ENCODE assay signal across 1 cellular context in the genomic region with DNA sequence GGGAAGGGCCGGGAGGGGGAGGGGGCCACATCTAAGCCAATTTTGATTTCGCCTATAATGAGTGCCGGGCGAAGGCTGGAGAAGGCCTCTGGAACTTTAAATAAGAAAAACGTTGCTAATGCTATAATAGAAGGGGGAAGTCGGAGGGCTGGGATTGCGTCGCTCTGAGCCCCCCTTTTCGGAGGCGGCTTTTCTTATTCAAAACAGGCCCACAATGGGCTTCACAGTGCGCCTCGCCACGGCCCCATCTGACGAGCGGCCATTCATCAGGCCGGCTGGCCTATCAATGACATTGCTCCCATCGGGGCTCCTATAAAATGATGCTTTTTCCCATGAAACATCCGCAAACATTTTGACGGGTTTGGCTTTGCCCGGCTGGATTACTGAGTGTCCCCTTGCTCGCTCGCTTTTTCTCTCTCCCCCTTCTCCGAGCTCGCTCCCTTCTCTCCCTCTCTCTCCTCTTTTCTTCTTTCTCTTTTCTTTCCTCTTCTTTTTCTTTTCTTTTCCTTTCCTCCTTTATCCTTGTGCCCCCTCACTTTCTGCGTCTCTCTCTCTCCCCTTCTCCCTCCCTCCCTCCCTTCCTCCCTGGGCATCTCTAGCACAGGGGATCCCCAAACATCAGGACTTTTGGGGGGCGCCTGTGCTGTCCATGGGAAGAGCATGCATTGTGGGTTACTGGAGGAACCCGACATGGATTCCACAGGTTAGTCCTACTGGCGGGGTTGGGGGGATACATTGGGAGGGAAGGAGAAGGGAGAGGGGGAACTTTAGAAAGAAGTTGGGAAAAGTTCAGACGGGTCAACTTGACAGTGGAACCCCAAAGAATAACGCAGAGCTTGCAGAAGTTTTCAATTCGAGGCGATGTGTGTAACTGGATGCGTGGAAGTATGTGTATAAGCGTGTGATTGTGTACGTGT.
TF ChIP-seq lines count a peak whose summit lies in the region.

A gene (plus strand): TSS at position 344 of the 917 bp plus-strand sequence. CDS start 317 bp downstream, at position 661.

TF ChIP-seq in WTC11, 78 proteins besides CTCF, POLR2A, EP300 and RAD21 (continued from another document):
- TF ChIP-seq, protein P1, sequence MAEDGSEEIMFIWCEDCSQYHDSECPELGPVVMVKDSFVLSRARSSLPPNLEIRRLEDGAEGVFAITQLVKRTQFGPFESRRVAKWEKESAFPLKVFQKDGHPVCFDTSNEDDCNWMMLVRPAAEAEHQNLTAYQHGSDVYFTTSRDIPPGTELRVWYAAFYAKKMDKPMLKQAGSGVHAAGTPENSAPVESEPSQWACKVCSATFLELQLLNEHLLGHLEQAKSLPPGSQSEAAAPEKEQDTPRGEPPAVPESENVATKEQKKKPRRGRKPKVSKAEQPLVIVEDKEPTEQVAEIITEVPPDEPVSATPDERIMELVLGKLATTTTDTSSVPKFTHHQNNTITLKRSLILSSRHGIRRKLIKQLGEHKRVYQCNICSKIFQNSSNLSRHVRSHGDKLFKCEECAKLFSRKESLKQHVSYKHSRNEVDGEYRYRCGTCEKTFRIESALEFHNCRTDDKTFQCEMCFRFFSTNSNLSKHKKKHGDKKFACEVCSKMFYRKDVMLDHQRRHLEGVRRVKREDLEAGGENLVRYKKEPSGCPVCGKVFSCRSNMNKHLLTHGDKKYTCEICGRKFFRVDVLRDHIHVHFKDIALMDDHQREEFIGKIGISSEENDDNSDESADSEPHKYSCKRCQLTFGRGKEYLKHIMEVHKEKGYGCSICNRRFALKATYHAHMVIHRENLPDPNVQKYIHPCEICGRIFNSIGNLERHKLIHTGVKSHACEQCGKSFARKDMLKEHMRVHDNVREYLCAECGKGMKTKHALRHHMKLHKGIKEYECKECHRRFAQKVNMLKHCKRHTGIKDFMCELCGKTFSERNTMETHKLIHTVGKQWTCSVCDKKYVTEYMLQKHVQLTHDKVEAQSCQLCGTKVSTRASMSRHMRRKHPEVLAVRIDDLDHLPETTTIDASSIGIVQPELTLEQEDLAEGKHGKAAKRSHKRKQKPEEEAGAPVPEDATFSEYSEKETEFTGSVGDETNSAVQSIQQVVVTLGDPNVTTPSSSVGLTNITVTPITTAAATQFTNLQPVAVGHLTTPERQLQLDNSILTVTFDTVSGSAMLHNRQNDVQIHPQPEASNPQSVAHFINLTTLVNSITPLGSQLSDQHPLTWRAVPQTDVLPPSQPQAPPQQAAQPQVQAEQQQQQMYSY (CRISPR knock-in tag; IDR thresholded peaks at IDR 0.05), result peak; percentile 92
- TF ChIP-seq MYBL2 (CRISPR knock-in tag; IDR thresholded peaks at IDR 0.05) (no peak), CREM (CRISPR knock-in tag; IDR thresholded peaks at IDR 0.05) (no peak), SOX15 (CRISPR knock-in tag; IDR thresholded peaks at IDR 0.05) (no peak), MXD4 (CRISPR knock-in tag; IDR thresholded peaks at IDR 0.05; ENCODE audit: borderline replicate concordance) (no peak), ETV6 (CRISPR knock-in tag; IDR thresholded peaks at IDR 0.05) (no peak)
- TF ChIP-seq, protein P2, sequence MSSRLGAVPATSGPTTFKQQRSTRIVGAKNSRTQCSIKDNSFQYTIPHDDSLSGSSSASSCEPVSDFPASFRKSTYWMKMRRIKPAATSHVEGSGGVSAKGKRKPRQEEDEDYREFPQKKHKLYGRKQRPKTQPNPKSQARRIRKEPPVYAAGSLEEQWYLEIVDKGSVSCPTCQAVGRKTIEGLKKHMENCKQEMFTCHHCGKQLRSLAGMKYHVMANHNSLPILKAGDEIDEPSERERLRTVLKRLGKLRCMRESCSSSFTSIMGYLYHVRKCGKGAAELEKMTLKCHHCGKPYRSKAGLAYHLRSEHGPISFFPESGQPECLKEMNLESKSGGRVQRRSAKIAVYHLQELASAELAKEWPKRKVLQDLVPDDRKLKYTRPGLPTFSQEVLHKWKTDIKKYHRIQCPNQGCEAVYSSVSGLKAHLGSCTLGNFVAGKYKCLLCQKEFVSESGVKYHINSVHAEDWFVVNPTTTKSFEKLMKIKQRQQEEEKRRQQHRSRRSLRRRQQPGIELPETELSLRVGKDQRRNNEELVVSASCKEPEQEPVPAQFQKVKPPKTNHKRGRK (CRISPR knock-in tag; IDR thresholded peaks at IDR 0.05; ENCODE audit: borderline replicate concordance), result peak; percentile 94
- TF ChIP-seq, protein P3, sequence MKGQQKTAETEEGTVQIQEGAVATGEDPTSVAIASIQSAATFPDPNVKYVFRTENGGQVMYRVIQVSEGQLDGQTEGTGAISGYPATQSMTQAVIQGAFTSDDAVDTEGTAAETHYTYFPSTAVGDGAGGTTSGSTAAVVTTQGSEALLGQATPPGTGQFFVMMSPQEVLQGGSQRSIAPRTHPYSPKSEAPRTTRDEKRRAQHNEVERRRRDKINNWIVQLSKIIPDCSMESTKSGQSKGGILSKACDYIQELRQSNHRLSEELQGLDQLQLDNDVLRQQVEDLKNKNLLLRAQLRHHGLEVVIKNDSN (CRISPR knock-in tag; IDR thresholded peaks at IDR 0.05), result no peak
